9 cellular contexts compared by ENCODE assay signal in genomic region chr15:76994971-76995945, GRCh38. TPM values are rescaled to one million over a fixed set of nuclear protein-coding genes. Genes with fewer than 3 reads are reported as not detected.
DNase-seq lines count a peak whose midpoint lies in the region; ATAC-seq and TF ChIP-seq lines count a peak whose summit lies in the region.
"Had no signal": no experiment of that assay in that cellular context is flagged by ENCODE, and none has a peak within 500 bp of the region (broad histone marks: within the 10 kb centered on the region; RNA-seq: fewer than 3 reads in every experiment).

PSTPIP1 (plus strand) TSS chr15:76995126; CDS start chr15:76995574, 448 bp downstream.

- peaks cover 0 to 21% of the 10 kb centered on the region in 2 donors for H3K4me1 ChIP-seq in muscle layer of duodenum (ENCODE audit: control insufficient read depth in 1 of 2, insufficient read depth in 2 of 2, low read length in 2 of 2)
- H3K4me1 ChIP-seq in transverse colon, result peaks cover 0 to 17% (median 8%) of the 10 kb centered on the region in 4 donors

- TF ChIP-seq EP300 in transverse colon (IDR thresholded peaks at IDR 0.05; ENCODE audit: low read depth), result no peak

- peak; percentile 64 for DNase-seq in activated B cell treated with CpG ODN at 0.5 μM for 24 hours
- DNase-seq in cerebellum (ENCODE audit: low spot score), result peak; percentile 68
- DNase-seq in transverse colon, result peak; percentile 51
- DNase-seq in DMS53 treated with DMSO at 0.1 percent for 48 hours (lab: John Stamatoyannopoulos, UW; ENCODE audit: unreplicated experiment), result no peak
- DNase-seq in inferior parietal cortex (ENCODE audit: extremely low spot score), result no peak

- TF ChIP-seq CTCF in activated B cell treated with CpG ODN at 0.5 μM for 24 hours (IDR thresholded peaks at IDR 0.05) (no peak), transverse colon (IDR thresholded peaks at IDR 0.05) (no peak)

- CTCF ChIA-PET in activated B cell treated with CpG ODN at 0.5 μM for 24 hours (lab: Charles Lee), result interaction anchor here (0.8 to 1.6 kb wide), 4 partner anchors 22 to 548 kb away, joined by 4 to 5 read pairs (median 4); no protein-coding TSS in a partner anchor

- H3K4me3 Mint-ChIP-seq in activated B cell treated with CpG ODN at 0.5 μM for 24 hours, result peak within 1 kb of the TSS; percentile 88

- peaks cover 15% of the 10 kb centered on the region for H3K36me3 Mint-ChIP-seq in activated B cell treated with CpG ODN at 0.5 μM for 24 hours (ENCODE audit: low read depth)

- in situ Hi-C loops in transverse colon (cut with MboI; ENCODE audit: low pct_ligation_motif_present in 1 of 4, low pct_unique_long_range_greater_than_20kb in 1 of 4, low sequenced_read_pairs in 3 of 4), result no loop called here

- peak within 1 kb of the TSS; percentile 95 for H3K27ac Mint-ChIP-seq in activated B cell treated with CpG ODN at 0.5 μM for 24 hours

- no peaks in the 10 kb centered on the region for H3K27me3 Mint-ChIP-seq in activated B cell treated with CpG ODN at 0.5 μM for 24 hours

- TF ChIP-seq POLR2A in transverse colon (IDR thresholded peaks at IDR 0.05), result peak; percentile 50

- H3K27ac ChIP-seq in muscle layer of duodenum (ENCODE audit: low read length) (peak within 1 kb of the TSS; percentile 20), transverse colon (peak within 1 kb of the TSS; percentile 62 to 77 (median 66))

- WGBS in transverse colon (ENCODE audit: low coverage in 1 of 2), 2 donors, result 20 to 46% methylated on average over 1 to 24 of the region's 28 CpGs

- intact Hi-C loops in activated B cell treated with CpG ODN at 0.5 μM for 24 hours (cut with micrococcal nuclease), result loop anchor here (1.0 to 2.0 kb wide), 2 partner anchors 16 to 64 kb away; partner anchors contain the start of gene RCN2
- intact Hi-C loops in transverse colon (cut with DNase I; ENCODE audit: low total_unique reads), result no loop called here

- H3K4me1 Mint-ChIP-seq in activated B cell treated with CpG ODN at 0.5 μM for 24 hours, result peaks cover 60% of the 10 kb centered on the region

- H3K27me3 ChIP-seq in muscle layer of duodenum (ENCODE audit: low read depth, low read length) (no peaks in the 10 kb centered on the region), transverse colon (no peaks in the 10 kb centered on the region)

- H3K9me3 Mint-ChIP-seq in activated B cell treated with CpG ODN at 0.5 μM for 24 hours, result no peaks in the 10 kb centered on the region

- peak within 1 kb of the TSS; percentile 42 to 49 for H3K4me3 ChIP-seq in muscle layer of duodenum (ENCODE audit: low read depth in 1 of 2, low read length in 2 of 2)
- peak within 1 kb of the TSS in 2 of 4 donors; percentile 29 to 39 for H3K4me3 ChIP-seq in transverse colon
- H3K4me3 ChIP-seq: K562 had no signal

- POLR2A ChIA-PET in activated B cell treated with CpG ODN at 0.5 μM for 24 hours (lab: Charles Lee), result interaction anchor here (0.5 to 3.0 kb wide), 21 partner anchors 10 to 1604 kb away, joined by 3 to 16 read pairs (median 5); partner anchors contain the start of genes RCN2, SCAPER and TSPAN3

- H3K9me3 ChIP-seq in muscle layer of duodenum (ENCODE audit: control insufficient read depth in 1 of 2, low read length in 2 of 2) (no peaks in the 10 kb centered on the region), transverse colon (no peaks in the 10 kb centered on the region)

- ATAC-seq in GM18511 (IDR thresholded peaks at IDR 0.05; ENCODE audit: unreplicated experiment) (peak; percentile 78), HG03378 (IDR thresholded peaks at IDR 0.05; ENCODE audit: unreplicated experiment) (peak; percentile 33), activated B cell treated with CpG ODN at 0.5 μM for 24 hours (ENCODE audit: low read depth) (peak; percentile 90)
- ATAC-seq: K562 had no signal

- H3K36me3 ChIP-seq in muscle layer of duodenum (ENCODE audit: control insufficient read depth in 1 of 2, insufficient read depth in 2 of 2, low read length in 2 of 2) (no peaks in the 10 kb centered on the region), transverse colon (no peaks in the 10 kb centered on the region)

RNA-seq across cellular contexts. Expression of gene PSTPIP1, which starts in this region (rescaled TPM):
- total RNA-seq in activated B cell treated with CpG ODN at 0.5 μM for 24 hours, result 33.7 and 42.7 TPM in 2 replicates
- total RNA-seq in cerebellum, result 0.27 TPM
- total RNA-seq in transverse colon, result 10 to 100 TPM in 1 of 4 donors, 1 to 10 TPM in 3; 1.4 to 35.2 (median 8.7) TPM
- total RNA-seq: K562 had no signal

Comparison
In these comparisons a context has a peak if more than half of its experiments do, and no peak if none do; other contexts are left out.
1. Peak in DNase-seq in cerebellum; RNA of the gene not detected or under 1 TPM.
2. ATAC-seq: peak in every context shown above with its lines; median percentile 90 in activated B cell treated with CpG ODN at 0.5 μM for 24 hours; 78 in GM18511; 33 in HG03378.
3. DNase-seq: peak in activated B cell treated with CpG ODN at 0.5 μM for 24 hours (single experiment) and transverse colon (single experiment); none in DMS53 treated with DMSO at 0.1 percent for 48 hours (single experiment) and inferior parietal cortex (single experiment).